Comparison of ENCODE assay signal across 1 cellular context in the genomic region with DNA sequence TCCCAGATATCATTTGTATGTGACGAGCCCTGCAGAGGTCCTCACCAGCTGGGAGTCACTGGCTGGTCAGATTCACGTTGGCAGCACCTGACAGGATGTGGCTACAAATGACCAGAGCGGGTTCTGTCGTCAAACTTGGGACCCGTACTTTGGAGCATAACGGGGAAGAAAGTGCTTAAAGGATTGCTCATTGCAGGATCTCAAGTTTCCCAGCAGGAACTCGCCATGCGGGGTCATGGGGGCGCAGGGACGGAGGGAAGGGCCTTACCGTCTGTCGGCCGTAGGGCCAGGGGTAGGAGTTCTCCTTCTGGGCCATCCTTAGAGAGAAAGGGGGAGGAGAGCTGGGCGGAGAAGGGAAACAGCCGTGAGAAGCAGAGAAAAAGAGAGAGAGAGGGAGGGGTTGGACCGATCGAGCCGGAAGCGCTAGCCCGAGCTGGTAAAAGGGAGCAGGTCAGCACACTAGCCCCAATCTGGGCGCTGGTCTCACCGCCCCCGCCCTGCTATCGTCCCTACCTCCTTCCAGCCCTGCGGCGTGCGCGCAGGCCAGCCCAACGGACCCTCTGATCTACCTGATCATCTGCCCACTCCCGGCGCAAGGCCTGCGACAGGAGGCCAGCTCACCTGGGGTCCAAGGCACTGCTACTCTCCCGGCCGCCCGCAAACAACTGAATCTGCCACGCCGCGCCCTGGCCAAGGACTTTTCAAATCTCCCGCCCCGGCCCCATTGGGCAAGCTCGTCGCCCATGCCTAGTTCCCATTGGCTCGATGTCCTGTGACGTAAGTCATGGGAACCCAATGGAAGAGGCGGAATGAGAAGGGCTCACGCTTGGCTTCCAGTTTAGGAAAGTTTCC.
A peak's percentile ranks its signal among the peaks of the same experiment; 100 is the strongest.
TF ChIP-seq lines count a peak whose summit lies in the region.

A gene (minus strand): TSS at position 667 of the 852 bp plus-strand sequence. CDS start 351 bp downstream, at position 316.

TF ChIP-seq in HepG2, 621 proteins besides CTCF, POLR2A, EP300 and RAD21 (continued from another document and continues in another):
- TF ChIP-seq, protein P1, sequence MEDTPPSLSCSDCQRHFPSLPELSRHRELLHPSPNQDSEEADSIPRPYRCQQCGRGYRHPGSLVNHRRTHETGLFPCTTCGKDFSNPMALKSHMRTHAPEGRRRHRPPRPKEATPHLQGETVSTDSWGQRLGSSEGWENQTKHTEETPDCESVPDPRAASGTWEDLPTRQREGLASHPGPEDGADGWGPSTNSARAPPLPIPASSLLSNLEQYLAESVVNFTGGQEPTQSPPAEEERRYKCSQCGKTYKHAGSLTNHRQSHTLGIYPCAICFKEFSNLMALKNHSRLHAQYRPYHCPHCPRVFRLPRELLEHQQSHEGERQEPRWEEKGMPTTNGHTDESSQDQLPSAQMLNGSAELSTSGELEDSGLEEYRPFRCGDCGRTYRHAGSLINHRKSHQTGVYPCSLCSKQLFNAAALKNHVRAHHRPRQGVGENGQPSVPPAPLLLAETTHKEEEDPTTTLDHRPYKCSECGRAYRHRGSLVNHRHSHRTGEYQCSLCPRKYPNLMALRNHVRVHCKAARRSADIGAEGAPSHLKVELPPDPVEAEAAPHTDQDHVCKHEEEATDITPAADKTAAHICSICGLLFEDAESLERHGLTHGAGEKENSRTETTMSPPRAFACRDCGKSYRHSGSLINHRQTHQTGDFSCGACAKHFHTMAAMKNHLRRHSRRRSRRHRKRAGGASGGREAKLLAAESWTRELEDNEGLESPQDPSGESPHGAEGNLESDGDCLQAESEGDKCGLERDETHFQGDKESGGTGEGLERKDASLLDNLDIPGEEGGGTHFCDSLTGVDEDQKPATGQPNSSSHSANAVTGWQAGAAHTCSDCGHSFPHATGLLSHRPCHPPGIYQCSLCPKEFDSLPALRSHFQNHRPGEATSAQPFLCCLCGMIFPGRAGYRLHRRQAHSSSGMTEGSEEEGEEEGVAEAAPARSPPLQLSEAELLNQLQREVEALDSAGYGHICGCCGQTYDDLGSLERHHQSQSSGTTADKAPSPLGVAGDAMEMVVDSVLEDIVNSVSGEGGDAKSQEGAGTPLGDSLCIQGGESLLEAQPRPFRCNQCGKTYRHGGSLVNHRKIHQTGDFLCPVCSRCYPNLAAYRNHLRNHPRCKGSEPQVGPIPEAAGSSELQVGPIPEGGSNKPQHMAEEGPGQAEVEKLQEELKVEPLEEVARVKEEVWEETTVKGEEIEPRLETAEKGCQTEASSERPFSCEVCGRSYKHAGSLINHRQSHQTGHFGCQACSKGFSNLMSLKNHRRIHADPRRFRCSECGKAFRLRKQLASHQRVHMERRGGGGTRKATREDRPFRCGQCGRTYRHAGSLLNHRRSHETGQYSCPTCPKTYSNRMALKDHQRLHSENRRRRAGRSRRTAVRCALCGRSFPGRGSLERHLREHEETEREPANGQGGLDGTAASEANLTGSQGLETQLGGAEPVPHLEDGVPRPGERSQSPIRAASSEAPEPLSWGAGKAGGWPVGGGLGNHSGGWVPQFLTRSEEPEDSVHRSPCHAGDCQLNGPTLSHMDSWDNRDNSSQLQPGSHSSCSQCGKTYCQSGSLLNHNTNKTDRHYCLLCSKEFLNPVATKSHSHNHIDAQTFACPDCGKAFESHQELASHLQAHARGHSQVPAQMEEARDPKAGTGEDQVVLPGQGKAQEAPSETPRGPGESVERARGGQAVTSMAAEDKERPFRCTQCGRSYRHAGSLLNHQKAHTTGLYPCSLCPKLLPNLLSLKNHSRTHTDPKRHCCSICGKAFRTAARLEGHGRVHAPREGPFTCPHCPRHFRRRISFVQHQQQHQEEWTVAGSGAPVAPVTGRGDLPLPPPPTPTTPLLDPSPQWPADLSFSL (CRISPR knock-in tag; IDR thresholded peaks at IDR 0.05) = no peak
- TF ChIP-seq ZNF547 (CRISPR knock-in tag; IDR thresholded peaks at IDR 0.05) = peak; percentile 51; the same call in 1 of the 2 replicates
- no peak for TF ChIP-seq ZNF614 (CRISPR knock-in tag; IDR thresholded peaks at IDR 0.05; ENCODE audit: borderline replicate concordance)
- no peak for TF ChIP-seq NFKBIZ (CRISPR knock-in tag; IDR thresholded peaks at IDR 0.05)
- TF ChIP-seq, protein P2, sequence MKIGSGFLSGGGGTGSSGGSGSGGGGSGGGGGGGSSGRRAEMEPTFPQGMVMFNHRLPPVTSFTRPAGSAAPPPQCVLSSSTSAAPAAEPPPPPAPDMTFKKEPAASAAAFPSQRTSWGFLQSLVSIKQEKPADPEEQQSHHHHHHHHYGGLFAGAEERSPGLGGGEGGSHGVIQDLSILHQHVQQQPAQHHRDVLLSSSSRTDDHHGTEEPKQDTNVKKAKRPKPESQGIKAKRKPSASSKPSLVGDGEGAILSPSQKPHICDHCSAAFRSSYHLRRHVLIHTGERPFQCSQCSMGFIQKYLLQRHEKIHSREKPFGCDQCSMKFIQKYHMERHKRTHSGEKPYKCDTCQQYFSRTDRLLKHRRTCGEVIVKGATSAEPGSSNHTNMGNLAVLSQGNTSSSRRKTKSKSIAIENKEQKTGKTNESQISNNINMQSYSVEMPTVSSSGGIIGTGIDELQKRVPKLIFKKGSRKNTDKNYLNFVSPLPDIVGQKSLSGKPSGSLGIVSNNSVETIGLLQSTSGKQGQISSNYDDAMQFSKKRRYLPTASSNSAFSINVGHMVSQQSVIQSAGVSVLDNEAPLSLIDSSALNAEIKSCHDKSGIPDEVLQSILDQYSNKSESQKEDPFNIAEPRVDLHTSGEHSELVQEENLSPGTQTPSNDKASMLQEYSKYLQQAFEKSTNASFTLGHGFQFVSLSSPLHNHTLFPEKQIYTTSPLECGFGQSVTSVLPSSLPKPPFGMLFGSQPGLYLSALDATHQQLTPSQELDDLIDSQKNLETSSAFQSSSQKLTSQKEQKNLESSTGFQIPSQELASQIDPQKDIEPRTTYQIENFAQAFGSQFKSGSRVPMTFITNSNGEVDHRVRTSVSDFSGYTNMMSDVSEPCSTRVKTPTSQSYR (CRISPR knock-in tag; IDR thresholded peaks at IDR 0.05; ENCODE audit: borderline replicate concordance) = no peak
- TF ChIP-seq ZNF431 (CRISPR knock-in tag; IDR thresholded peaks at IDR 0.05; ENCODE audit: borderline replicate concordance, low read depth) = peak; percentile 31; the same call in 1 of the 2 replicates
- no peak for TF ChIP-seq ZSCAN20 (CRISPR knock-in tag; IDR thresholded peaks at IDR 0.05; ENCODE audit: borderline replicate concordance)
- TF ChIP-seq, protein P3, sequence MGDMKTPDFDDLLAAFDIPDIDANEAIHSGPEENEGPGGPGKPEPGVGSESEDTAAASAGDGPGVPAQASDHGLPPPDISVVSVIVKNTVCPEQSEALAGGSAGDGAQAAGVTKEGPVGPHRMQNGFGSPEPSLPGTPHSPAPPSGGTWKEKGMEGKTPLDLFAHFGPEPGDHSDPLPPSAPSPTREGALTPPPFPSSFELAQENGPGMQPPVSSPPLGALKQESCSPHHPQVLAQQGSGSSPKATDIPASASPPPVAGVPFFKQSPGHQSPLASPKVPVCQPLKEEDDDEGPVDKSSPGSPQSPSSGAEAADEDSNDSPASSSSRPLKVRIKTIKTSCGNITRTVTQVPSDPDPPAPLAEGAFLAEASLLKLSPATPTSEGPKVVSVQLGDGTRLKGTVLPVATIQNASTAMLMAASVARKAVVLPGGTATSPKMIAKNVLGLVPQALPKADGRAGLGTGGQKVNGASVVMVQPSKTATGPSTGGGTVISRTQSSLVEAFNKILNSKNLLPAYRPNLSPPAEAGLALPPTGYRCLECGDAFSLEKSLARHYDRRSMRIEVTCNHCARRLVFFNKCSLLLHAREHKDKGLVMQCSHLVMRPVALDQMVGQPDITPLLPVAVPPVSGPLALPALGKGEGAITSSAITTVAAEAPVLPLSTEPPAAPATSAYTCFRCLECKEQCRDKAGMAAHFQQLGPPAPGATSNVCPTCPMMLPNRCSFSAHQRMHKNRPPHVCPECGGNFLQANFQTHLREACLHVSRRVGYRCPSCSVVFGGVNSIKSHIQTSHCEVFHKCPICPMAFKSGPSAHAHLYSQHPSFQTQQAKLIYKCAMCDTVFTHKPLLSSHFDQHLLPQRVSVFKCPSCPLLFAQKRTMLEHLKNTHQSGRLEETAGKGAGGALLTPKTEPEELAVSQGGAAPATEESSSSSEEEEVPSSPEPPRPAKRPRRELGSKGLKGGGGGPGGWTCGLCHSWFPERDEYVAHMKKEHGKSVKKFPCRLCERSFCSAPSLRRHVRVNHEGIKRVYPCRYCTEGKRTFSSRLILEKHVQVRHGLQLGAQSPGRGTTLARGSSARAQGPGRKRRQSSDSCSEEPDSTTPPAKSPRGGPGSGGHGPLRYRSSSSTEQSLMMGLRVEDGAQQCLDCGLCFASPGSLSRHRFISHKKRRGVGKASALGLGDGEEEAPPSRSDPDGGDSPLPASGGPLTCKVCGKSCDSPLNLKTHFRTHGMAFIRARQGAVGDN (CRISPR knock-in tag; IDR thresholded peaks at IDR 0.05) = peak; percentile 87
- TF ChIP-seq XRCC5 (optimal IDR thresholded peaks at IDR 0.05; ENCODE audit: low read length) = no peak
- TF ChIP-seq AGO1 (IDR thresholded peaks at IDR 0.05; ENCODE audit: low read depth, low read length, poor library complexity, severe bottlenecking) = no peak
- no peak for TF ChIP-seq KDM4B (CRISPR knock-in tag; IDR thresholded peaks at IDR 0.05)
- no peak for TF ChIP-seq ZNF382 (CRISPR knock-in tag; IDR thresholded peaks at IDR 0.05; ENCODE audit: borderline replicate concordance)
- TF ChIP-seq GZF1 (CRISPR knock-in tag; IDR thresholded peaks at IDR 0.05) = no peak
- no peak for TF ChIP-seq SOX6 (IDR thresholded peaks at IDR 0.05)
- TF ChIP-seq SOX6 (CRISPR knock-in tag; IDR thresholded peaks at IDR 0.05) = peak; percentile 50; the same call in 1 of the 2 replicates
- peak; percentile 48; the same call in 1 of the 2 replicates for TF ChIP-seq CEBPG (CRISPR knock-in tag; IDR thresholded peaks at IDR 0.05)
- 0 out of 2 replicates have a peak, but pooled peaks have one; percentile 43 for TF ChIP-seq JUNB (CRISPR knock-in tag; IDR thresholded peaks at IDR 0.05; ENCODE audit: borderline replicate concordance)
- 0 out of 2 replicates have a peak, but pooled peaks have one; percentile 75 for TF ChIP-seq SNAI1 (CRISPR knock-in tag; IDR thresholded peaks at IDR 0.05; ENCODE audit: borderline replicate concordance)
- TF ChIP-seq STAG1 (CRISPR knock-in tag; IDR thresholded peaks at IDR 0.05) = no peak
- TF ChIP-seq ZNF468 (CRISPR knock-in tag; IDR thresholded peaks at IDR 0.05) = 0 out of 2 replicates have a peak, but pooled peaks have one; percentile 49
- TF ChIP-seq ZNF260 (CRISPR knock-in tag; IDR thresholded peaks at IDR 0.05; ENCODE audit: borderline replicate concordance, low read depth) = no peak
- no peak for TF ChIP-seq ZNF329 (CRISPR knock-in tag; IDR thresholded peaks at IDR 0.05; ENCODE audit: low read depth)
- TF ChIP-seq, protein P4, sequence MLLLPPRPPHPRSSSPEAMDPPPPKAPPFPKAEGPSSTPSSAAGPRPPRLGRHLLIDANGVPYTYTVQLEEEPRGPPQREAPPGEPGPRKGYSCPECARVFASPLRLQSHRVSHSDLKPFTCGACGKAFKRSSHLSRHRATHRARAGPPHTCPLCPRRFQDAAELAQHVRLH (CRISPR knock-in tag; IDR thresholded peaks at IDR 0.05; ENCODE audit: borderline replicate concordance, low read depth) = no peak
- peak; percentile 44; the same call in 1 of the 2 replicates for TF ChIP-seq CBFB (CRISPR knock-in tag; IDR thresholded peaks at IDR 0.05)
- no peak for TF ChIP-seq MLLT10 (CRISPR knock-in tag; IDR thresholded peaks at IDR 0.05)
- TF ChIP-seq, protein P5, sequence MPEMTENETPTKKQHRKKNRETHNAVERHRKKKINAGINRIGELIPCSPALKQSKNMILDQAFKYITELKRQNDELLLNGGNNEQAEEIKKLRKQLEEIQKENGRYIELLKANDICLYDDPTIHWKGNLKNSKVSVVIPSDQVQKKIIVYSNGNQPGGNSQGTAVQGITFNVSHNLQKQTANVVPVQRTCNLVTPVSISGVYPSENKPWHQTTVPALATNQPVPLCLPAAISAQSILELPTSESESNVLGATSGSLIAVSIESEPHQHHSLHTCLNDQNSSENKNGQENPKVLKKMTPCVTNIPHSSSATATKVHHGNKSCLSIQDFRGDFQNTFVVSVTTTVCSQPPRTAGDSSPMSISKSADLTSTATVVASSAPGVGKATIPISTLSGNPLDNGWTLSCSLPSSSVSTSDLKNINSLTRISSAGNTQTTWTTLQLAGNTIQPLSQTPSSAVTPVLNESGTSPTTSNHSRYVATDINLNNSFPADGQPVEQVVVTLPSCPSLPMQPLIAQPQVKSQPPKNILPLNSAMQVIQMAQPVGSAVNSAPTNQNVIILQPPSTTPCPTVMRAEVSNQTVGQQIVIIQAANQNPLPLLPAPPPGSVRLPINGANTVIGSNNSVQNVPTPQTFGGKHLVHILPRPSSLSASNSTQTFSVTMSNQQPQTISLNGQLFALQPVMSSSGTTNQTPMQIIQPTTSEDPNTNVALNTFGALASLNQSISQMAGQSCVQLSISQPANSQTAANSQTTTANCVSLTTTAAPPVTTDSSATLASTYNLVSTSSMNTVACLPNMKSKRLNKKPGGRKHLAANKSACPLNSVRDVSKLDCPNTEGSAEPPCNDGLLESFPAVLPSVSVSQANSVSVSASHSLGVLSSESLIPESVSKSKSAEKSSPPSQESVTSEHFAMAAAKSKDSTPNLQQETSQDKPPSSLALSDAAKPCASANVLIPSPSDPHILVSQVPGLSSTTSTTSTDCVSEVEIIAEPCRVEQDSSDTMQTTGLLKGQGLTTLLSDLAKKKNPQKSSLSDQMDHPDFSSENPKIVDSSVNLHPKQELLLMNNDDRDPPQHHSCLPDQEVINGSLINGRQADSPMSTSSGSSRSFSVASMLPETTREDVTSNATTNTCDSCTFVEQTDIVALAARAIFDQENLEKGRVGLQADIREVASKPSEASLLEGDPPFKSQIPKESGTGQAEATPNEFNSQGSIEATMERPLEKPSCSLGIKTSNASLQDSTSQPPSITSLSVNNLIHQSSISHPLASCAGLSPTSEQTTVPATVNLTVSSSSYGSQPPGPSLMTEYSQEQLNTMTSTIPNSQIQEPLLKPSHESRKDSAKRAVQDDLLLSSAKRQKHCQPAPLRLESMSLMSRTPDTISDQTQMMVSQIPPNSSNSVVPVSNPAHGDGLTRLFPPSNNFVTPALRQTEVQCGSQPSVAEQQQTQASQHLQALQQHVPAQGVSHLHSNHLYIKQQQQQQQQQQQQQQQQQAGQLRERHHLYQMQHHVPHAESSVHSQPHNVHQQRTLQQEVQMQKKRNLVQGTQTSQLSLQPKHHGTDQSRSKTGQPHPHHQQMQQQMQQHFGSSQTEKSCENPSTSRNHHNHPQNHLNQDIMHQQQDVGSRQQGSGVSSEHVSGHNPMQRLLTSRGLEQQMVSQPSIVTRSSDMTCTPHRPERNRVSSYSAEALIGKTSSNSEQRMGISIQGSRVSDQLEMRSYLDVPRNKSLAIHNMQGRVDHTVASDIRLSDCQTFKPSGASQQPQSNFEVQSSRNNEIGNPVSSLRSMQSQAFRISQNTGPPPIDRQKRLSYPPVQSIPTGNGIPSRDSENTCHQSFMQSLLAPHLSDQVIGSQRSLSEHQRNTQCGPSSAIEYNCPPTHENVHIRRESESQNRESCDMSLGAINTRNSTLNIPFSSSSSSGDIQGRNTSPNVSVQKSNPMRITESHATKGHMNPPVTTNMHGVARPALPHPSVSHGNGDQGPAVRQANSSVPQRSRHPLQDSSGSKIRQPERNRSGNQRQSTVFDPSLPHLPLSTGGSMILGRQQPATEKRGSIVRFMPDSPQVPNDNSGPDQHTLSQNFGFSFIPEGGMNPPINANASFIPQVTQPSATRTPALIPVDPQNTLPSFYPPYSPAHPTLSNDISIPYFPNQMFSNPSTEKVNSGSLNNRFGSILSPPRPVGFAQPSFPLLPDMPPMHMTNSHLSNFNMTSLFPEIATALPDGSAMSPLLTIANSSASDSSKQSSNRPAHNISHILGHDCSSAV (CRISPR knock-in tag; IDR thresholded peaks at IDR 0.05; ENCODE audit: borderline replicate concordance) = no peak
